8 cellular contexts compared by ENCODE assay signal in the genomic region with DNA sequence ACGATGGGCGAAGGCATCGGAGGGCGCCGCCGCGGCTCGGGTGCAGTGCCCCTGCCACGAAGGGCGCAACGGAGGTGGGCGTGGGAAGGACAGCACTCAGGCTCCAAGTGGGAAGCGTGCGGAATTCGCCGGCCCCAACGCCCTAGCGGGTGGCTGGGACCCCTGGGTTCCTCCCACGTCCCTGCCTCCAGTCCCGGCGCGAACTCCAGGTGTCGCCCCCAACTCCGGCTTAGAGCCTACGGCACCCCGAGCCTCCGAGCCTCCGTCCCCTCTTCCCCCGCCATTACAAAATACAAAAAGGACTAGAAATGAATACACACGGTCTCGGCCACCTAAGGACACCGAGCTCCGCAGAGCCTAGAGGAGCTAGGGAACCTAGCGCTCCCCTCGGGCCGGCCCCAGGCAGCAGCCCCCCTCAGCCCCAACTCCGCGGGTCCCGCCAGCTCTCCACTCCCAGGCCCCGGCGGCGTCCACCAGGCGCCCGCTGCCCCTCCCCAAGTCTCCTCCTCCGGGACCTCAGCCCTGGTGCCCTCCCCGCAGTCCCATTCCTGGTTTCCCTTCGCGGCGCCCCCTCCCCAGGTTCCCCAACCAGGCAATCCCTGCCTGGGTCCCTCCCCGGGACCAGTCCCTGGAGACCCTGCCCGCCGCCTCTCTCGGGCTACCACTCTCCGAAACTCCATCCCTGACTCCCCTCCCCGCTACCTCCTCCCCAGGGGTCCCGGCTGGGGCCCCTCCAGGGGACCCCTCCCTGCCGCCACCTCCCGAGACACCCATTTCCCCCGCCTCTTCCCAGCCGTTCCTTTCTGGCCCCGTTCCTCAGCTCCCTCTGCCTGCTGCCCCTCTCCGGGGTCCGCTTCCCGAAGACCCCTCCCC. TPM values are rescaled to one million over a fixed set of nuclear protein-coding genes. Genes with fewer than 3 reads are reported as not detected.
A peak's percentile ranks its signal among the peaks of the same experiment; 100 is the strongest.
DNase-seq lines count a peak whose midpoint lies in the region; ATAC-seq and TF ChIP-seq lines count a peak whose summit lies in the region.

No MANE protein-coding gene starts in this region.

- H3K27ac Mint-ChIP-seq in stimulated activated memory B cell treated with anti-CD40 and anti-IgM and Interleukin-4, amounts not matched to agents 10 μg/mL and 1 μg/mL and 100 μg/mL, for 72 hours, result no peak overlapping the region
- no peak overlapping the region for H3K27ac Mint-ChIP-seq in activated naive CD4-positive, alpha-beta T cell treated with anti-CD3 and anti-CD28 coated beads, Interleukin-2, amount 10 ng/mL, durations not matched to agents 7 days and 5 days

- no peak overlapping the region for H3K27ac ChIP-seq in HUES48 (ENCODE audit: low read depth, low read length)
- H3K27ac ChIP-seq in ascending aorta, result no peak overlapping the region
- H3K27ac ChIP-seq in iPS-20b (ENCODE audit: low read length), result no peak overlapping the region

- H3K36me3 Mint-ChIP-seq in stimulated activated memory B cell treated with anti-CD40 and anti-IgM and Interleukin-4, amounts not matched to agents 10 μg/mL and 1 μg/mL and 100 μg/mL, for 72 hours, result peaks cover 6% of the 10 kb centered on the region
- H3K36me3 Mint-ChIP-seq in activated naive CD4-positive, alpha-beta T cell treated with anti-CD3 and anti-CD28 coated beads, Interleukin-2, amount 10 ng/mL, durations not matched to agents 7 days and 5 days, result peaks cover 2% of the 10 kb centered on the region

- H3K4me3 ChIP-seq in HUES48 (ENCODE audit: low read depth, low read length) (peak overlapping the region; percentile 88), ascending aorta (peak overlapping the region; percentile 64 to 69), iPS-20b (ENCODE audit: low read length) (peak overlapping the region; percentile 79)

- no peak for DNase-seq in ascending aorta (ENCODE audit: low spot score in 2 of 2)
- no peak for DNase-seq in medulla oblongata (ENCODE audit: extremely low spot score)
- no peak for DNase-seq in NCI-H187 (lab: John Stamatoyannopoulos, UW)
- DNase-seq in activated naive CD4-positive, alpha-beta T cell treated with anti-CD3 and anti-CD28 coated beads, Interleukin-2, amount 10 ng/mL, durations not matched to agents 7 days and 5 days, result no peak
- no peak for DNase-seq in inferior parietal cortex (ENCODE audit: extremely low spot score)

- CTCF ChIA-PET in activated naive CD4-positive, alpha-beta T cell treated with anti-CD3 and anti-CD28 coated beads, Interleukin-2, amount 10 ng/mL, durations not matched to agents 7 days and 5 days (lab: Charles Lee), result no interaction called here

- H3K4me1 ChIP-seq in HUES48 (ENCODE audit: control insufficient read depth, insufficient read depth, low read length) (peaks cover 15% of the 10 kb centered on the region), ascending aorta (peaks cover 8 to 12% of the 10 kb centered on the region in 2 donors), iPS-20b (ENCODE audit: insufficient read depth, low read length) (no peaks in the 10 kb centered on the region)

- peak; percentile 31 for ATAC-seq in stimulated activated memory B cell treated with anti-CD40 and anti-IgM and Interleukin-4, amounts not matched to agents 10 μg/mL and 1 μg/mL and 100 μg/mL, for 72 hours

- TF ChIP-seq CTCF in ascending aorta (IDR thresholded peaks at IDR 0.05), result no peak

- H3K36me3 ChIP-seq in HUES48 (ENCODE audit: control insufficient read depth, insufficient read depth, low read length) (no peaks in the 10 kb centered on the region), ascending aorta (no peaks in the 10 kb centered on the region), iPS-20b (ENCODE audit: insufficient read depth, low read depth, low read length) (no peaks in the 10 kb centered on the region)

- H3K9ac ChIP-seq in HUES48 (ENCODE audit: low read depth, low read length) (no peak overlapping the region), iPS-20b (ENCODE audit: low read depth, low read length) (peak overlapping the region; percentile 72; the same call in 1 of the 2 replicates)

- peaks cover 7% of the 10 kb centered on the region for H3K9me3 Mint-ChIP-seq in stimulated activated memory B cell treated with anti-CD40 and anti-IgM and Interleukin-4, amounts not matched to agents 10 μg/mL and 1 μg/mL and 100 μg/mL, for 72 hours
- H3K9me3 Mint-ChIP-seq in activated naive CD4-positive, alpha-beta T cell treated with anti-CD3 and anti-CD28 coated beads, Interleukin-2, amount 10 ng/mL, durations not matched to agents 7 days and 5 days, result no peaks in the 10 kb centered on the region

- H3K9me3 ChIP-seq in HUES48 (ENCODE audit: control insufficient read depth, insufficient read depth, low read length) (no peaks in the 10 kb centered on the region), ascending aorta (no peaks in the 10 kb centered on the region), iPS-20b (ENCODE audit: insufficient read depth, low read depth, low read length) (no peaks in the 10 kb centered on the region)

- peak overlapping the region; percentile 52 for H3K4me3 Mint-ChIP-seq in stimulated activated memory B cell treated with anti-CD40 and anti-IgM and Interleukin-4, amounts not matched to agents 10 μg/mL and 1 μg/mL and 100 μg/mL, for 72 hours
- H3K4me3 Mint-ChIP-seq in activated naive CD4-positive, alpha-beta T cell treated with anti-CD3 and anti-CD28 coated beads, Interleukin-2, amount 10 ng/mL, durations not matched to agents 7 days and 5 days, result no peak overlapping the region

- intact Hi-C loops in ascending aorta (cut with DNase I), result no loop called here

- H3K4me1 Mint-ChIP-seq in stimulated activated memory B cell treated with anti-CD40 and anti-IgM and Interleukin-4, amounts not matched to agents 10 μg/mL and 1 μg/mL and 100 μg/mL, for 72 hours, result peaks cover 29% of the 10 kb centered on the region
- peaks cover 16% of the 10 kb centered on the region for H3K4me1 Mint-ChIP-seq in activated naive CD4-positive, alpha-beta T cell treated with anti-CD3 and anti-CD28 coated beads, Interleukin-2, amount 10 ng/mL, durations not matched to agents 7 days and 5 days

- H3K27me3 Mint-ChIP-seq in stimulated activated memory B cell treated with anti-CD40 and anti-IgM and Interleukin-4, amounts not matched to agents 10 μg/mL and 1 μg/mL and 100 μg/mL, for 72 hours, result peaks cover 67% of the 10 kb centered on the region
- peaks cover 80% of the 10 kb centered on the region for H3K27me3 Mint-ChIP-seq in activated naive CD4-positive, alpha-beta T cell treated with anti-CD3 and anti-CD28 coated beads, Interleukin-2, amount 10 ng/mL, durations not matched to agents 7 days and 5 days

- peaks cover 42% of the 10 kb centered on the region for H3K27me3 ChIP-seq in HUES48 (ENCODE audit: control insufficient read depth, insufficient read depth, low read length)
- H3K27me3 ChIP-seq in ascending aorta, result peaks cover 22% of the 10 kb centered on the region
- H3K27me3 ChIP-seq in iPS-20b (ENCODE audit: insufficient read depth, low read length), result peaks cover 37% of the 10 kb centered on the region

RNA-seq across cellular contexts. Expression of a gene that starts 1.0 kb away (rescaled TPM):
- total RNA-seq in ascending aorta, result not detected
